In the genomic region with DNA sequence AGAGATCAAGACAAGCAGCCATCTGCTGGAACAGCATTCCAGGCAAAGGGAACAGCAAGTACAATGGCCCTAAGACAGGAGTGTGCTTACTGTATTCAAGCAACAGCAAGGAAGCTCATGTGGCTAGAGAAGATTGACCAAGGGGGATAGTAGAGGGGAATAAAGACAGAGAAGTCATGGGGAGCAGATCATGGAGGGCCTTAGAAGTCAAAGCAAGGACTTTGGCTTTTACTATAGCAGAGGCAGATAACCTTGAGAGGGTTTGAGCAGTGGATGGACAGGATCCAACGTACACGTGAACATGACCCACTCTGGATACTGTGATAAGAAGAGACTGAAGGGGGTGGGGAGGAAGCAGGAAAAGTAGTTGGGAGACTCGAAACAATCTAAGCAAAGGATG, we compare ENCODE assay signal across 11 cellular contexts. TPM values are rescaled to one million over a fixed set of nuclear protein-coding genes. Genes with fewer than 3 reads are reported as not detected.
"Had no signal": no experiment of that assay in that cellular context is flagged by ENCODE, and none has a peak within 500 bp of the region (broad histone marks: within the 10 kb centered on the region; RNA-seq: fewer than 3 reads in every experiment).

No MANE protein-coding gene starts in this region.

- DNase-seq: GM23248, GOT3, H7, HFFc6, KG1 had no signal

- H3K36me3 ChIP-seq: HAP-1 had no signal

- ATAC-seq: HCT116 had no signal

- H3K27ac ChIP-seq: GM23248 had no signal

- H3K4me3 ChIP-seq: GM23248, HAP-1 had no signal

- H3K9ac ChIP-seq: GM23248 had no signal

- H3K9me3 ChIP-seq: HAP-1 had no signal

- FAIRE-seq: HTR-8/SVneo had no signal

- H3K4me1 ChIP-seq: HAP-1 had no signal

- H2AFZ ChIP-seq: GM23248 had no signal

RNA-seq across cellular contexts. Expression of a gene that starts 26.9 kb away (rescaled TPM):
- total RNA-seq: GM23248, H4, HFFc6 had no signal
- polyA plus RNA-seq: GM23248, IgD-negative memory B cell had no signal

RNA-seq across cellular contexts. Expression of a gene that starts 28.2 kb away (rescaled TPM):
- total RNA-seq: GM23248, H7, HFFc6, HT-29 had no signal
- polyA plus RNA-seq: GM23248, IgD-negative memory B cell had no signal
